Comparison of ENCODE assay signal across 3 cellular contexts in the genomic region with DNA sequence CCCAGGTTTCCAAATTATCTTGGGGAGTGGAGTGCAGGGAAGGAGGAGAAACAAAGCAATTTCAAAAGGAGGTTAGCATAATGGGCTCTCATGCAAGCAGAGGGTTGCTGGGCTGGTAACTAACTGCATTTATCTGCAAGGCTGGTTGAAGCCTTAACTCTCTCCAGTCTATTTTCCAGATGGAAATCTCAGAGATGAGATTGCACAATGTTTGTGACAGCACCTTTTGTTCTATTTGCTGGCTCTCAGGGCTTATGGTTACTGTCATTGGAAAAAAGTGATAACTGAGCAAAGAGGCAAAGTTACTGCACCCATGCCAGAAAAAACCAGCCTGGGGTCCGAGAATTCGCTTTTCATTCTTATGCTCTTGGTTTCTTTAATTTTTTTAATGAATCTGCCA.
TF ChIP-seq lines count a peak whose summit lies in the region.

No MANE protein-coding gene starts in this region.

TF ChIP-seq in IMR-90, 13 proteins besides CTCF, POLR2A, EP300 and RAD21:
- TF ChIP-seq MAFK (IDR thresholded peaks at IDR 0.05; ENCODE audit: low read depth, low read length), result no peak
- no peak for TF ChIP-seq MAZ (IDR thresholded peaks at IDR 0.05; ENCODE audit: borderline replicate concordance, low read depth, low read length)
- TF ChIP-seq, protein P1, sequence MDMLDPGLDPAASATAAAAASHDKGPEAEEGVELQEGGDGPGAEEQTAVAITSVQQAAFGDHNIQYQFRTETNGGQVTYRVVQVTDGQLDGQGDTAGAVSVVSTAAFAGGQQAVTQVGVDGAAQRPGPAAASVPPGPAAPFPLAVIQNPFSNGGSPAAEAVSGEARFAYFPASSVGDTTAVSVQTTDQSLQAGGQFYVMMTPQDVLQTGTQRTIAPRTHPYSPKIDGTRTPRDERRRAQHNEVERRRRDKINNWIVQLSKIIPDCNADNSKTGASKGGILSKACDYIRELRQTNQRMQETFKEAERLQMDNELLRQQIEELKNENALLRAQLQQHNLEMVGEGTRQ (IDR thresholded peaks at IDR 0.05; ENCODE audit: low read depth, low read length), result no peak
- no peak for TF ChIP-seq BHLHE40 (IDR thresholded peaks at IDR 0.05; ENCODE audit: low read depth, low read length)
- TF ChIP-seq, protein P2, sequence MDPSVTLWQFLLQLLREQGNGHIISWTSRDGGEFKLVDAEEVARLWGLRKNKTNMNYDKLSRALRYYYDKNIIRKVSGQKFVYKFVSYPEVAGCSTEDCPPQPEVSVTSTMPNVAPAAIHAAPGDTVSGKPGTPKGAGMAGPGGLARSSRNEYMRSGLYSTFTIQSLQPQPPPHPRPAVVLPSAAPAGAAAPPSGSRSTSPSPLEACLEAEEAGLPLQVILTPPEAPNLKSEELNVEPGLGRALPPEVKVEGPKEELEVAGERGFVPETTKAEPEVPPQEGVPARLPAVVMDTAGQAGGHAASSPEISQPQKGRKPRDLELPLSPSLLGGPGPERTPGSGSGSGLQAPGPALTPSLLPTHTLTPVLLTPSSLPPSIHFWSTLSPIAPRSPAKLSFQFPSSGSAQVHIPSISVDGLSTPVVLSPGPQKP (IDR thresholded peaks at IDR 0.05; ENCODE audit: borderline replicate concordance, low read depth, low read length), result no peak
- TF ChIP-seq MXI1 (IDR thresholded peaks at IDR 0.05; ENCODE audit: borderline replicate concordance, low read depth, low read length), result no peak
- no peak for TF ChIP-seq FOS (IDR thresholded peaks at IDR 0.05; ENCODE audit: low read depth, low read length)
- peak; percentile 45; the same call in 1 of the 2 replicates for TF ChIP-seq CEBPB (IDR thresholded peaks at IDR 0.05; ENCODE audit: low read depth, low read length)
TF ChIP-seq in IMR-90: peak in this region for 1.

TF ChIP-seq in K562, 482 proteins besides CTCF, POLR2A, EP300 and RAD21:
- peak; percentile 45 for TF ChIP-seq CEBPB (tag; IDR thresholded peaks at IDR 0.05)
- no peak for TF ChIP-seq CEBPG (CRISPR knock-in tag; IDR thresholded peaks at IDR 0.05)
- peak in 1 of 2 experiments; percentile 16; a peak in 2 of 4 replicates for TF ChIP-seq CEBPG (tag; conservative IDR thresholded peaks at IDR 0.05 in 1 of 2, IDR thresholded peaks at IDR 0.05 in 1 of 2)
- TF ChIP-seq, protein P3, sequence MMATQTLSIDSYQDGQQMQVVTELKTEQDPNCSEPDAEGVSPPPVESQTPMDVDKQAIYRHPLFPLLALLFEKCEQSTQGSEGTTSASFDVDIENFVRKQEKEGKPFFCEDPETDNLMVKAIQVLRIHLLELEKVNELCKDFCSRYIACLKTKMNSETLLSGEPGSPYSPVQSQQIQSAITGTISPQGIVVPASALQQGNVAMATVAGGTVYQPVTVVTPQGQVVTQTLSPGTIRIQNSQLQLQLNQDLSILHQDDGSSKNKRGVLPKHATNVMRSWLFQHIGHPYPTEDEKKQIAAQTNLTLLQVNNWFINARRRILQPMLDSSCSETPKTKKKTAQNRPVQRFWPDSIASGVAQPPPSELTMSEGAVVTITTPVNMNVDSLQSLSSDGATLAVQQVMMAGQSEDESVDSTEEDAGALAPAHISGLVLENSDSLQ (IDR thresholded peaks at IDR 0.05), result no peak

TF ChIP-seq in neural cell, 6 proteins besides CTCF, POLR2A, EP300 and RAD21:
- TF ChIP-seq, protein P4, sequence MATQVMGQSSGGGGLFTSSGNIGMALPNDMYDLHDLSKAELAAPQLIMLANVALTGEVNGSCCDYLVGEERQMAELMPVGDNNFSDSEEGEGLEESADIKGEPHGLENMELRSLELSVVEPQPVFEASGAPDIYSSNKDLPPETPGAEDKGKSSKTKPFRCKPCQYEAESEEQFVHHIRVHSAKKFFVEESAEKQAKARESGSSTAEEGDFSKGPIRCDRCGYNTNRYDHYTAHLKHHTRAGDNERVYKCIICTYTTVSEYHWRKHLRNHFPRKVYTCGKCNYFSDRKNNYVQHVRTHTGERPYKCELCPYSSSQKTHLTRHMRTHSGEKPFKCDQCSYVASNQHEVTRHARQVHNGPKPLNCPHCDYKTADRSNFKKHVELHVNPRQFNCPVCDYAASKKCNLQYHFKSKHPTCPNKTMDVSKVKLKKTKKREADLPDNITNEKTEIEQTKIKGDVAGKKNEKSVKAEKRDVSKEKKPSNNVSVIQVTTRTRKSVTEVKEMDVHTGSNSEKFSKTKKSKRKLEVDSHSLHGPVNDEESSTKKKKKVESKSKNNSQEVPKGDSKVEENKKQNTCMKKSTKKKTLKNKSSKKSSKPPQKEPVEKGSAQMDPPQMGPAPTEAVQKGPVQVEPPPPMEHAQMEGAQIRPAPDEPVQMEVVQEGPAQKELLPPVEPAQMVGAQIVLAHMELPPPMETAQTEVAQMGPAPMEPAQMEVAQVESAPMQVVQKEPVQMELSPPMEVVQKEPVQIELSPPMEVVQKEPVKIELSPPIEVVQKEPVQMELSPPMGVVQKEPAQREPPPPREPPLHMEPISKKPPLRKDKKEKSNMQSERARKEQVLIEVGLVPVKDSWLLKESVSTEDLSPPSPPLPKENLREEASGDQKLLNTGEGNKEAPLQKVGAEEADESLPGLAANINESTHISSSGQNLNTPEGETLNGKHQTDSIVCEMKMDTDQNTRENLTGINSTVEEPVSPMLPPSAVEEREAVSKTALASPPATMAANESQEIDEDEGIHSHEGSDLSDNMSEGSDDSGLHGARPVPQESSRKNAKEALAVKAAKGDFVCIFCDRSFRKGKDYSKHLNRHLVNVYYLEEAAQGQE (IDR thresholded peaks at IDR 0.05; ENCODE audit: borderline replicate concordance), result no peak
- no peak for TF ChIP-seq SMC3 (conservative IDR thresholded peaks at IDR 0.05; ENCODE audit: poor library complexity)
